Comparison of ENCODE assay signal across 8 cellular contexts in the genomic region with DNA sequence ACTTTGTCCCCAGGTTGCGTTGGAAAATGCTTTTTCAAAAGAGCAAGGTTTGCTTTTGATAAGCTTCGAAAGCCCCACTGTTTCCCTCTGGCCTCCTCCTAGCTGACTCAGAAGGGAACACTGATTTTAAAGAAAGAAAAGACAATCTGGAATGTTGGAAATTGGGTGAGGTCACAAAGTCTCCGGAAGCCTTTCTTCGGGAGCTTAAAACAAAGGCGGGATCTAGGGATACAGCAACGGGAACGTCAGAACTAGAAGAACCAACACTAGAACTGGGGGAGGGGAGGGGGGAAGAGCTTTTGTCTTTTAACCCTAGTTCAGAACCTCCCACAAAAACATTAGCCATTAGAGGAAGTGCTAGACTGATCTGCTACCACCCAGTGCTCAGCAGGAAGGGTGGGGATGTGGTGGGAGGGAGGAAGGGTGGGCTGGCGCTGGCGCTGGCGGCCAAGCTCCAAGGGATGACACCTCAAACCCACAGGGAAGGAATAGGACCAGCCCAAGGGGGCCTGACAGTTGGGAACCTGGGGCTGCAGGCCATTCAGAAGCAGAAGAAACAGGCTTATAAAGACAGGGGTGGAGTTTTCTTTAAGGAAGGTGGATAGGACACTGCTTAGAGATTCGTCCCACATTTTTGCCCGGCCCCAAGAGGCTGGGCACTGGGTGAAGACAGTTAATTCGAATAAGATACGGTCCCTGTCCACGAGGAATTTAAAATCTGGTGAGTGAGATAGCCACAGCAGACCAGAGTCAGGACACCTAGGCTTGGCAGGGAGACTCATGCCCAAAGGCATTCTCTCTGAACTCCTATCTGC. TPM values are rescaled to one million over a fixed set of nuclear protein-coding genes. Genes with fewer than 3 reads are reported as not detected.
A peak's percentile ranks its signal among the peaks of the same experiment; 100 is the strongest.
DNase-seq lines count a peak whose midpoint lies in the region; ATAC-seq and TF ChIP-seq lines count a peak whose summit lies in the region.

No MANE protein-coding gene starts in this region.

- H3K4me1 Mint-ChIP-seq in activated naive CD8-positive, alpha-beta T cell treated with anti-CD3 and anti-CD28 coated beads for 36 hours = peaks cover 57% of the 10 kb centered on the region

- ATAC-seq in GM18508 (IDR thresholded peaks at IDR 0.05; ENCODE audit: insufficient read depth, unreplicated experiment) (peak; percentile 31), HG03097 (IDR thresholded peaks at IDR 0.05; ENCODE audit: low FRiP score, unreplicated experiment) (peak; percentile 34), omental fat pad (ENCODE audit: low FRiP score) (peak; percentile 37)

- intact Hi-C loops in head of caudate nucleus (cut with DNase I) = no loop called here

- H3K27me3 Mint-ChIP-seq in activated naive CD8-positive, alpha-beta T cell treated with anti-CD3 and anti-CD28 coated beads for 36 hours = no peaks in the 10 kb centered on the region

- H3K4me3 ChIP-seq in AG09309 (ENCODE audit: control insufficient read depth, low read depth, low read length) = peak overlapping the region; percentile 72

- peaks cover 48% of the 10 kb centered on the region for H3K36me3 Mint-ChIP-seq in activated naive CD8-positive, alpha-beta T cell treated with anti-CD3 and anti-CD28 coated beads for 36 hours

- DNase-seq in AG09309 (ENCODE audit: low read depth) = no peak
- DNase-seq in activated naive CD8-positive, alpha-beta T cell treated with anti-CD3 and anti-CD28 coated beads for 36 hours = peak; percentile 53
- peak in 27 of 42 donors; percentile 26 to 70 (median 48) for DNase-seq in head of caudate nucleus
- DNase-seq in omental fat pad (ENCODE audit: low spot score) = no peak
- no peak for DNase-seq in occipital lobe (lab: John Stamatoyannopoulos, UW)

- peaks cover 13% of the 10 kb centered on the region for H3K9me3 Mint-ChIP-seq in activated naive CD8-positive, alpha-beta T cell treated with anti-CD3 and anti-CD28 coated beads for 36 hours

- peak overlapping the region; percentile 89 for H3K27ac Mint-ChIP-seq in activated naive CD8-positive, alpha-beta T cell treated with anti-CD3 and anti-CD28 coated beads for 36 hours

- no peak for TF ChIP-seq CTCF in AG09309 (IDR thresholded peaks at IDR 0.05; ENCODE audit: control insufficient read depth, insufficient read depth, low read depth, low read length, missing control alignments)
- no peak for TF ChIP-seq CTCF in omental fat pad (IDR thresholded peaks at IDR 0.05)

- H3K4me3 Mint-ChIP-seq in activated naive CD8-positive, alpha-beta T cell treated with anti-CD3 and anti-CD28 coated beads for 36 hours = peak overlapping the region; percentile 86

TF ChIP-seq in PFSK-1, 5 proteins besides CTCF, POLR2A, EP300 and RAD21:
- TF ChIP-seq POLR2AphosphoS5 (IDR thresholded peaks at IDR 0.05; ENCODE audit: low read depth, low read length) (peak; percentile 69; the same call in 1 of the 2 replicates), TAF1 (IDR thresholded peaks at IDR 0.05; ENCODE audit: borderline replicate concordance, insufficient read depth, low read length) (no peak; the same call in 1 of the 2 replicates), SIN3A (IDR thresholded peaks at IDR 0.05; ENCODE audit: borderline replicate concordance, insufficient read depth, low read length) (0 out of 2 replicates have a peak, but pooled peaks have one; percentile 45)
- TF ChIP-seq, protein P1, sequence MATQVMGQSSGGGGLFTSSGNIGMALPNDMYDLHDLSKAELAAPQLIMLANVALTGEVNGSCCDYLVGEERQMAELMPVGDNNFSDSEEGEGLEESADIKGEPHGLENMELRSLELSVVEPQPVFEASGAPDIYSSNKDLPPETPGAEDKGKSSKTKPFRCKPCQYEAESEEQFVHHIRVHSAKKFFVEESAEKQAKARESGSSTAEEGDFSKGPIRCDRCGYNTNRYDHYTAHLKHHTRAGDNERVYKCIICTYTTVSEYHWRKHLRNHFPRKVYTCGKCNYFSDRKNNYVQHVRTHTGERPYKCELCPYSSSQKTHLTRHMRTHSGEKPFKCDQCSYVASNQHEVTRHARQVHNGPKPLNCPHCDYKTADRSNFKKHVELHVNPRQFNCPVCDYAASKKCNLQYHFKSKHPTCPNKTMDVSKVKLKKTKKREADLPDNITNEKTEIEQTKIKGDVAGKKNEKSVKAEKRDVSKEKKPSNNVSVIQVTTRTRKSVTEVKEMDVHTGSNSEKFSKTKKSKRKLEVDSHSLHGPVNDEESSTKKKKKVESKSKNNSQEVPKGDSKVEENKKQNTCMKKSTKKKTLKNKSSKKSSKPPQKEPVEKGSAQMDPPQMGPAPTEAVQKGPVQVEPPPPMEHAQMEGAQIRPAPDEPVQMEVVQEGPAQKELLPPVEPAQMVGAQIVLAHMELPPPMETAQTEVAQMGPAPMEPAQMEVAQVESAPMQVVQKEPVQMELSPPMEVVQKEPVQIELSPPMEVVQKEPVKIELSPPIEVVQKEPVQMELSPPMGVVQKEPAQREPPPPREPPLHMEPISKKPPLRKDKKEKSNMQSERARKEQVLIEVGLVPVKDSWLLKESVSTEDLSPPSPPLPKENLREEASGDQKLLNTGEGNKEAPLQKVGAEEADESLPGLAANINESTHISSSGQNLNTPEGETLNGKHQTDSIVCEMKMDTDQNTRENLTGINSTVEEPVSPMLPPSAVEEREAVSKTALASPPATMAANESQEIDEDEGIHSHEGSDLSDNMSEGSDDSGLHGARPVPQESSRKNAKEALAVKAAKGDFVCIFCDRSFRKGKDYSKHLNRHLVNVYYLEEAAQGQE (IDR thresholded peaks at IDR 0.05; ENCODE audit: insufficient read depth in 1 of 2, low read depth in 2 of 2, low read length in 2 of 2) = no peak

RNA-seq across cellular contexts. Expression of a gene that starts 1.7 kb away (rescaled TPM):
- polyA plus RNA-seq in PFSK-1 (2012; ENCODE audit: insufficient read length, low read depth) = 1,406 TPM
- total RNA-seq in activated naive CD8-positive, alpha-beta T cell treated with anti-CD3 and anti-CD28 coated beads for 36 hours = 1,000 to 10,000 TPM; 1,816 to 1,884 TPM
- 1,000 to 10,000 TPM; 2,816 to 4,346 (median 4,048) TPM for total RNA-seq in omental fat pad
- 2,498 TPM for total RNA-seq in occipital lobe

RNA-seq across cellular contexts. Expression of a gene that starts 26.2 kb away (rescaled TPM):
- 0.54 TPM for polyA plus RNA-seq in PFSK-1 (2012; ENCODE audit: insufficient read length, low read depth)
- 10 to 100 TPM; 59.2 to 61.7 TPM for total RNA-seq in activated naive CD8-positive, alpha-beta T cell treated with anti-CD3 and anti-CD28 coated beads for 36 hours
- total RNA-seq in omental fat pad (1 to 10 TPM; 5.3 to 9.0 (median 6.4) TPM), occipital lobe (1.1 TPM)

Comparison
In these comparisons a context has a peak if more than half of its experiments do, and no peak if none do; other contexts are left out.
1. DNase-seq: peak in activated naive CD8-positive, alpha-beta T cell treated with anti-CD3 and anti-CD28 coated beads for 36 hours (single experiment) and head of caudate nucleus (27 of 42); none in AG09309 (single experiment), omental fat pad (single experiment) and occipital lobe (single experiment).
2. RNA of a gene that starts 26.2 kb away (total RNA-seq): 59.2 to 61.7 TPM in activated naive CD8-positive, alpha-beta T cell treated with anti-CD3 and anti-CD28 coated beads for 36 hours; 5.3 to 9.0 TPM in omental fat pad and 1.1 TPM in occipital lobe (single experiment); every median in the first group is over 4 times any median in the second.
3. Peak in every context shown above with its lines, with median percentiles within 50 percentile points of each other: ATAC-seq.